Comparison of ENCODE assay signal across 8 cellular contexts in the genomic region with DNA sequence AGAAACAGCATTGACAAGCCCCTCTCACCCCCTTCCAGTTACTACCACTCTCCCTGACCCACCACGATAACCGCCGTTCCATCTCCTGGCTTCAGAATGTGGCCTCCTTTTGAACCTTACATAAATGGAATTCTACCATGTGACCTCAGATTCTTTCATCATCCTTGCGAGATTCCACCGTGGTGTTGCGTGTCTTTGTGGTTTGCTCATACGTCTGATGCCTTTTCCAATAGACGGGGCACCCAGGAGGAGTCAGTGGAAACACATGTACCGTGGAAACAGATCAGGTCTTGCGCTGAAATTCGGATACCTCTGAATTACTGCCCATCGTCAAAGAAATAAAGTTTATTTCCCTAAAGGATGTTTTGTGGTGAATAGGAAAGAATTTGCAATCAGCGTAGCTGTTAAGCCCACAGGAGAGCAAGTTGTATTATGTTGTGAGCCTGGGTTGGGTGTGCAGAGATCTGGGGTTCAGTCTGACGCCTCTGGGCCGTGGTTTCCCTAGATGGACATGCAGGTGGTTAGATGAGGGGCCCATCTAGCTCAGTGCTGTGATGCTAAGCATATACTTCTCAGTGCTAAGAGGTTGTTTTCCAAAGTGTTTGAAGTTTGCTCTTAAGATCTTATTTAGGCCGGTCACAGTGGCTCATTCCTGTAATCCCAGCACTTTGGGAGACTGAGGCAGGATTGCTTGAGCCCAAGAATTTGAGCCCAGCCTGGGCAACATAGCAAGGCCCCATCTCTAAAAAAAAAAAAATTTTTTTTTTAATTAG. TPM values are rescaled to one million over a fixed set of nuclear protein-coding genes. Genes with fewer than 3 reads are reported as not detected.
DNase-seq lines count a peak whose midpoint lies in the region; ATAC-seq and TF ChIP-seq lines count a peak whose summit lies in the region.

No MANE protein-coding gene starts in this region.

- no peak for TF ChIP-seq POLR2A in ovary (IDR thresholded peaks at IDR 0.05)

- no peaks in the 10 kb centered on the region for H3K27me3 ChIP-seq in BLaER1 treated with 17β-estradiol and CSF1 and Interleukin-3, amounts not matched to agents 10 nM and 100 nM
- H3K27me3 ChIP-seq in ovary: no peaks in the 10 kb centered on the region

- H3K9ac ChIP-seq in BLaER1 treated with 17β-estradiol and CSF1 and Interleukin-3, amounts not matched to agents 10 nM and 100 nM: no peak overlapping the region; a peak in 3 of 22 replicates

- peaks cover 6 to 75% (median 17%) of the 10 kb centered on the region in 11 experiments; a peak in 15 of 22 replicates for H4K20me1 ChIP-seq in BLaER1 treated with 17β-estradiol and CSF1 and Interleukin-3, amounts not matched to agents 10 nM and 100 nM

- intact Hi-C loops in ovary (cut with DNase I) (no loop called here), head of caudate nucleus (cut with DNase I) (no loop called here)

- no peaks in the 10 kb centered on the region for H3K9me3 ChIP-seq in BLaER1 treated with 17β-estradiol and CSF1 and Interleukin-3, amounts not matched to agents 10 nM and 100 nM (replicated peaks in 1 of 11)
- no peaks in the 10 kb centered on the region for H3K9me3 ChIP-seq in ovary

- peaks cover 61 to 75% (median 70%) of the 10 kb centered on the region in 10 experiments for H3K4me1 ChIP-seq in BLaER1 treated with 17β-estradiol and CSF1 and Interleukin-3, amounts not matched to agents 10 nM and 100 nM
- H3K4me1 ChIP-seq in ovary (ENCODE audit: insufficient read depth): peaks cover 19% of the 10 kb centered on the region

- H3K27ac ChIP-seq in BLaER1 treated with 17β-estradiol and CSF1 and Interleukin-3, amounts not matched to agents 10 nM and 100 nM: peak overlapping the region in 7 of 11 experiments; percentile 22 to 85 (median 79); a peak in 9 of 22 replicates
- H3K27ac ChIP-seq in epithelial cell of prostate: peak overlapping the region; percentile 97
- peak overlapping the region; percentile 2 to 19 for H3K27ac ChIP-seq in ovary

- H3K36me3 ChIP-seq in BLaER1 treated with 17β-estradiol and CSF1 and Interleukin-3, amounts not matched to agents 10 nM and 100 nM: no peaks in the 10 kb centered on the region; a peak in 1 of 22 replicates
- no peaks in the 10 kb centered on the region for H3K36me3 ChIP-seq in ovary

- no peak for TF ChIP-seq CTCF in ovary (IDR thresholded peaks at IDR 0.05)

- H3K4me3 ChIP-seq in BLaER1 treated with 17β-estradiol and CSF1 and Interleukin-3, amounts not matched to agents 10 nM and 100 nM: no peak overlapping the region
- H3K4me3 ChIP-seq in ovary: no peak overlapping the region

- 48 to 69% (median 54%) methylated on average over 16 of the region's 16 CpGs for WGBS in ovary, 3 donors

- TF ChIP-seq EP300 in ovary (IDR thresholded peaks at IDR 0.05): no peak

- no peak for ATAC-seq in GM21423 (IDR thresholded peaks at IDR 0.05; ENCODE audit: unreplicated experiment)

- DNase-seq in NOMO-1 (lab: John Stamatoyannopoulos, UW; ENCODE audit: unreplicated experiment in 2 of 2) (peak; percentile 66 to 76), epithelial cell of prostate (ENCODE audit: low read depth, low spot score) (no peak), ovary (peak in 3 of 5 donors; percentile 46 to 53 (median 48)), UCSD-AML1 (lab: John Stamatoyannopoulos, UW; ENCODE audit: unreplicated experiment) (no peak), NAMALWA (ENCODE audit: low spot score) (no peak), head of caudate nucleus (no peak)

- peak overlapping the region; percentile 84 to 98 (median 96); a peak in 21 of 22 replicates for H3K4me2 ChIP-seq in BLaER1 treated with 17β-estradiol and CSF1 and Interleukin-3, amounts not matched to agents 10 nM and 100 nM

RNA-seq across cellular contexts. Expression of gene GTF2IRD1, which starts 29.1 kb away (rescaled TPM):
- total RNA-seq in ovary: 10 to 100 TPM; 13.4 to 39.0 (median 29.5) TPM
- polyA plus RNA-seq in ovary: 10 to 100 TPM; 12.0 to 17.1 TPM

Comparison
In these comparisons a context has a peak if more than half of its experiments do, and no peak if none do; other contexts are left out.
1. H3K27ac ChIP-seq: peak in every context shown above with its lines; median percentile 97 in epithelial cell of prostate; 79 in BLaER1 treated with 17β-estradiol and CSF1 and Interleukin-3, amounts not matched to agents 10 nM and 100 nM; 10 in ovary.
2. DNase-seq: peak in NOMO-1 (2 of 2) and ovary (3 of 5); none in epithelial cell of prostate (single experiment), UCSD-AML1 (single experiment), NAMALWA (single experiment) and head of caudate nucleus (0 of 42).